Comparison of ENCODE assay signal across 15 cellular contexts in the genomic region with DNA sequence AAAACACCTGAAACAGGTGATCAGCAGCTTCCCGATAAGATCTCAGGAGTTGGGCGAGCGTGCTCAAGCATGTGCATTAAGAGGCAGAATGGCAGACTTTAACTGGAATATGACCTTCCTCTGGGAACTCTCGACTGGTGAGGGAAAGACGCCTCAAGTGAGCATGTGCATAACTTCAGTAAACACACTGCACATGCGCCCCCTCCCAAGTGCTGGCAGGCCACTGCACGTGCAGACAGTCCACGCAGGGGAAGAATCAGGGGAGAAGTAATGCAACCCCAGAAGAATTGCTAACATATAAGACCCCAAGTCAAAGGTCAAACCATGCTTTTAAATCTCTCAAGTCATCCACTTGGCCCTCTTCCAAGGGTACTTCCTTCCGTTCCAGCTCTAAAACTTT.
"Had no signal": no experiment of that assay in that cellular context is flagged by ENCODE, and none has a peak within 500 bp of the region (broad histone marks: within the 10 kb centered on the region; RNA-seq: fewer than 3 reads in every experiment).

No MANE protein-coding gene starts in this region.

- H3K36me3 ChIP-seq: adrenal gland, right atrium auricular region, upper lobe of left lung had no signal

- H3K4me3 Mint-ChIP-seq: activated CD4-positive, alpha-beta T cell treated with anti-CD3 and anti-CD28 coated beads, Interleukin-2, amount 10 ng/mL, durations not matched to agents 7 days and 5 days; activated naive CD4-positive, alpha-beta T cell treated with anti-CD3 and anti-CD28 coated beads, Interleukin-2, amount 10 ng/mL, durations not matched to agents 7 days and 5 days; central memory CD8-positive, alpha-beta T cell; stimulated activated memory B cell treated with anti-CD40 and anti-IgM and Interleukin-4, amounts not matched to agents 10 μg/mL and 1 μg/mL and 100 μg/mL, for 72 hours; T-helper 17 cell had no signal

- H3K4me3 ChIP-seq: adrenal gland, right atrium auricular region, smooth muscle cell, upper lobe of left lung had no signal

- ATAC-seq: foreskin keratinocyte; stimulated activated memory B cell treated with anti-CD40 and anti-IgM and Interleukin-4, amounts not matched to agents 10 μg/mL and 1 μg/mL and 100 μg/mL, for 72 hours; T-helper 17 cell had no signal

- H3K27me3 Mint-ChIP-seq: activated CD4-positive, alpha-beta T cell treated with anti-CD3 and anti-CD28 coated beads, Interleukin-2, amount 10 ng/mL, durations not matched to agents 7 days and 5 days; activated naive CD4-positive, alpha-beta T cell treated with anti-CD3 and anti-CD28 coated beads, Interleukin-2, amount 10 ng/mL, durations not matched to agents 7 days and 5 days; central memory CD8-positive, alpha-beta T cell; T-helper 17 cell had no signal

- H3K27ac Mint-ChIP-seq: activated CD4-positive, alpha-beta T cell treated with anti-CD3 and anti-CD28 coated beads, Interleukin-2, amount 10 ng/mL, durations not matched to agents 7 days and 5 days; activated naive CD4-positive, alpha-beta T cell treated with anti-CD3 and anti-CD28 coated beads, Interleukin-2, amount 10 ng/mL, durations not matched to agents 7 days and 5 days; stimulated activated memory B cell treated with anti-CD40 and anti-IgM and Interleukin-4, amounts not matched to agents 10 μg/mL and 1 μg/mL and 100 μg/mL, for 72 hours; T-helper 17 cell had no signal

- H3K36me3 Mint-ChIP-seq: activated naive CD4-positive, alpha-beta T cell treated with anti-CD3 and anti-CD28 coated beads, Interleukin-2, amount 10 ng/mL, durations not matched to agents 7 days and 5 days; stimulated activated memory B cell treated with anti-CD40 and anti-IgM and Interleukin-4, amounts not matched to agents 10 μg/mL and 1 μg/mL and 100 μg/mL, for 72 hours had no signal

- H3K9me3 Mint-ChIP-seq: activated CD4-positive, alpha-beta T cell treated with anti-CD3 and anti-CD28 coated beads, Interleukin-2, amount 10 ng/mL, durations not matched to agents 7 days and 5 days; stimulated activated memory B cell treated with anti-CD40 and anti-IgM and Interleukin-4, amounts not matched to agents 10 μg/mL and 1 μg/mL and 100 μg/mL, for 72 hours had no signal

- H3K4me1 ChIP-seq: foreskin keratinocyte had no signal

- H3K27ac ChIP-seq: adrenal gland, foreskin keratinocyte, upper lobe of left lung had no signal

- H3K4me1 Mint-ChIP-seq: activated CD4-positive, alpha-beta T cell treated with anti-CD3 and anti-CD28 coated beads, Interleukin-2, amount 10 ng/mL, durations not matched to agents 7 days and 5 days; activated naive CD4-positive, alpha-beta T cell treated with anti-CD3 and anti-CD28 coated beads, Interleukin-2, amount 10 ng/mL, durations not matched to agents 7 days and 5 days; central memory CD8-positive, alpha-beta T cell; stimulated activated memory B cell treated with anti-CD40 and anti-IgM and Interleukin-4, amounts not matched to agents 10 μg/mL and 1 μg/mL and 100 μg/mL, for 72 hours; T-helper 17 cell had no signal

- DNase-seq: activated CD4-positive, alpha-beta T cell treated with anti-CD3 and anti-CD28 coated beads, Interleukin-2, amount 10 ng/mL, durations not matched to agents 7 days and 5 days; activated CD4-positive, CD25-positive, alpha-beta regulatory T cell; activated CD8-positive, alpha-beta memory T cell treated with anti-CD3 and anti-CD28 coated beads for 24 hours; activated naive CD4-positive, alpha-beta T cell treated with anti-CD3 and anti-CD28 coated beads, Interleukin-2, amount 10 ng/mL, durations not matched to agents 7 days and 5 days; adrenal gland; erythroblast; head of caudate nucleus; islet precursor cell; T-helper 17 cell; upper lobe of left lung had no signal

- H3K27me3 ChIP-seq: adrenal gland, foreskin keratinocyte, right atrium auricular region, upper lobe of left lung had no signal

- H3K4me2 ChIP-seq: smooth muscle cell had no signal

- H3K9me3 ChIP-seq: adrenal gland, right atrium auricular region, upper lobe of left lung had no signal
